Comparison of ENCODE assay signal across 6 cellular contexts in genomic region chr22:50199836-50200332, GRCh38. TPM values are rescaled to one million over a fixed set of nuclear protein-coding genes. Genes with fewer than 3 reads are reported as not detected.
A peak's percentile ranks its signal among the peaks of the same experiment; 100 is the strongest.
DNase-seq lines count a peak whose midpoint lies in the region; ATAC-seq and TF ChIP-seq lines count a peak whose summit lies in the region.

No MANE protein-coding gene starts in this region.

- H3K36me3 ChIP-seq in HEK293 (ENCODE audit: control insufficient read depth in 2 of 2, insufficient read depth in 1 of 2, low read length in 2 of 2): peaks cover 24 to 65% of the 10 kb centered on the region in 2 experiments

- H3K4me3 Mint-ChIP-seq in activated naive CD8-positive, alpha-beta T cell: peak overlapping the region; percentile 71
- peak overlapping the region; percentile 67 for H3K4me3 Mint-ChIP-seq in mesothelial cell of epicardium

- no peaks in the 10 kb centered on the region for H3K36me3 Mint-ChIP-seq in activated naive CD8-positive, alpha-beta T cell
- H3K36me3 Mint-ChIP-seq in mesothelial cell of epicardium: peaks cover 12% of the 10 kb centered on the region

- no peak for ATAC-seq in GM18873 (IDR thresholded peaks at IDR 0.05; ENCODE audit: low FRiP score, unreplicated experiment)

- H3K4me1 Mint-ChIP-seq in activated naive CD8-positive, alpha-beta T cell (ENCODE audit: low read depth): peaks cover 25% of the 10 kb centered on the region
- peaks cover 16% of the 10 kb centered on the region for H3K4me1 Mint-ChIP-seq in mesothelial cell of epicardium

- H3K4me1 ChIP-seq in HEK293 (ENCODE audit: control insufficient read depth, insufficient read depth, low read length): peaks cover 5% of the 10 kb centered on the region; the same call in 1 of the 2 replicates

- no peaks in the 10 kb centered on the region for H3K9me3 ChIP-seq in HEK293 (ENCODE audit: control insufficient read depth, insufficient read depth, low read depth, low read length)

- TF ChIP-seq CTCF in HEK293 (tag by site-specific recombination; IDR thresholded peaks at IDR 0.05): no peak
- TF ChIP-seq CTCF in mesothelial cell of epicardium (IDR thresholded peaks at IDR 0.05; ENCODE audit: unreplicated experiment): no peak

- DNase-seq in mesothelial cell of epicardium (ENCODE audit: low spot score in 2 of 2, unreplicated experiment in 2 of 2): no peak
- no peak for DNase-seq in NOMO-1 treated with dmso at 0.1 percent for 144 hours (lab: John Stamatoyannopoulos, UW; ENCODE audit: unreplicated experiment)
- DNase-seq in AG08396 (ENCODE audit: low spot score): no peak

- H3K27ac ChIP-seq in HEK293 (ENCODE audit: extremely low read depth, low read depth, low read length): peak overlapping the region; percentile 82; the same call in 1 of the 2 replicates

- H3K9me3 Mint-ChIP-seq in activated naive CD8-positive, alpha-beta T cell (ENCODE audit: low read depth): no peaks in the 10 kb centered on the region
- peaks cover 6% of the 10 kb centered on the region for H3K9me3 Mint-ChIP-seq in mesothelial cell of epicardium

- POLR2A ChIA-PET in HEK293 (lab: Yijun Ruan, JAX): interaction anchor here (1.0 to 1.2 kb wide), 2 partner anchors 9 to 28 kb away, joined by 5 to 8 read pairs; no protein-coding TSS in a partner anchor

- CTCF ChIA-PET in HEK293 (lab: Yijun Ruan, JAX): interaction anchor here (2.3 kb wide), 1 partner anchor 9 kb away, joined by 5 read pairs; no protein-coding TSS in a partner anchor

- H3K27ac Mint-ChIP-seq in activated naive CD8-positive, alpha-beta T cell: no peak overlapping the region
- H3K27ac Mint-ChIP-seq in mesothelial cell of epicardium: no peak overlapping the region

- H3K4me3 ChIP-seq in HEK293 (ENCODE audit: low read depth, low read length): peak overlapping the region; percentile 63

- H3K27me3 Mint-ChIP-seq in activated naive CD8-positive, alpha-beta T cell: no peaks in the 10 kb centered on the region
- H3K27me3 Mint-ChIP-seq in mesothelial cell of epicardium (ENCODE audit: low read depth): no peaks in the 10 kb centered on the region

TF ChIP-seq in HEK293, 187 proteins besides CTCF, POLR2A, EP300 and RAD21 (continues in another document):
- TF ChIP-seq ZNF654 (tag by site-specific recombination; IDR thresholded peaks at IDR 0.05; ENCODE audit: low read depth): no peak
- peak; percentile 15 for TF ChIP-seq SP2 (tag by site-specific recombination; IDR thresholded peaks at IDR 0.05)
- TF ChIP-seq ZIC2 (tag by site-specific recombination; IDR thresholded peaks at IDR 0.05): peak; percentile 54; the same call in 1 of the 2 replicates
- no peak for TF ChIP-seq ZNF701 (tag by site-specific recombination; IDR thresholded peaks at IDR 0.05)
- TF ChIP-seq, protein P1, sequence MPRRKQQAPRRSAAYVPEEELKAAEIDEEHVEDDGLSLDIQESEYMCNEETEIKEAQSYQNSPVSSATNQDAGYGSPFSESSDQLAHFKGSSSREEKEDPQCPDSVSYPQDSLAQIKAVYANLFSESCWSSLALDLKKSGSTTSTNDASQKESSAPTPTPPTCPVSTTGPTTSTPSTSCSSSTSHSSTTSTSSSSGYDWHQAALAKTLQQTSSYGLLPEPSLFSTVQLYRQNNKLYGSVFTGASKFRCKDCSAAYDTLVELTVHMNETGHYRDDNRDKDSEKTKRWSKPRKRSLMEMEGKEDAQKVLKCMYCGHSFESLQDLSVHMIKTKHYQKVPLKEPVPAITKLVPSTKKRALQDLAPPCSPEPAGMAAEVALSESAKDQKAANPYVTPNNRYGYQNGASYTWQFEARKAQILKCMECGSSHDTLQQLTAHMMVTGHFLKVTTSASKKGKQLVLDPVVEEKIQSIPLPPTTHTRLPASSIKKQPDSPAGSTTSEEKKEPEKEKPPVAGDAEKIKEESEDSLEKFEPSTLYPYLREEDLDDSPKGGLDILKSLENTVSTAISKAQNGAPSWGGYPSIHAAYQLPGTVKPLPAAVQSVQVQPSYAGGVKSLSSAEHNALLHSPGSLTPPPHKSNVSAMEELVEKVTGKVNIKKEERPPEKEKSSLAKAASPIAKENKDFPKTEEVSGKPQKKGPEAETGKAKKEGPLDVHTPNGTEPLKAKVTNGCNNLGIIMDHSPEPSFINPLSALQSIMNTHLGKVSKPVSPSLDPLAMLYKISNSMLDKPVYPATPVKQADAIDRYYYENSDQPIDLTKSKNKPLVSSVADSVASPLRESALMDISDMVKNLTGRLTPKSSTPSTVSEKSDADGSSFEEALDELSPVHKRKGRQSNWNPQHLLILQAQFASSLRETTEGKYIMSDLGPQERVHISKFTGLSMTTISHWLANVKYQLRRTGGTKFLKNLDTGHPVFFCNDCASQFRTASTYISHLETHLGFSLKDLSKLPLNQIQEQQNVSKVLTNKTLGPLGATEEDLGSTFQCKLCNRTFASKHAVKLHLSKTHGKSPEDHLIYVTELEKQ (tag by site-specific recombination; IDR thresholded peaks at IDR 0.05; ENCODE audit: borderline replicate concordance): no peak
- peak; percentile 30 for TF ChIP-seq GLIS2 (tag by site-specific recombination; IDR thresholded peaks at IDR 0.05)
- peak; percentile 55 for TF ChIP-seq GLIS1 (tag by site-specific recombination; IDR thresholded peaks at IDR 0.05)
- TF ChIP-seq, protein P2, sequence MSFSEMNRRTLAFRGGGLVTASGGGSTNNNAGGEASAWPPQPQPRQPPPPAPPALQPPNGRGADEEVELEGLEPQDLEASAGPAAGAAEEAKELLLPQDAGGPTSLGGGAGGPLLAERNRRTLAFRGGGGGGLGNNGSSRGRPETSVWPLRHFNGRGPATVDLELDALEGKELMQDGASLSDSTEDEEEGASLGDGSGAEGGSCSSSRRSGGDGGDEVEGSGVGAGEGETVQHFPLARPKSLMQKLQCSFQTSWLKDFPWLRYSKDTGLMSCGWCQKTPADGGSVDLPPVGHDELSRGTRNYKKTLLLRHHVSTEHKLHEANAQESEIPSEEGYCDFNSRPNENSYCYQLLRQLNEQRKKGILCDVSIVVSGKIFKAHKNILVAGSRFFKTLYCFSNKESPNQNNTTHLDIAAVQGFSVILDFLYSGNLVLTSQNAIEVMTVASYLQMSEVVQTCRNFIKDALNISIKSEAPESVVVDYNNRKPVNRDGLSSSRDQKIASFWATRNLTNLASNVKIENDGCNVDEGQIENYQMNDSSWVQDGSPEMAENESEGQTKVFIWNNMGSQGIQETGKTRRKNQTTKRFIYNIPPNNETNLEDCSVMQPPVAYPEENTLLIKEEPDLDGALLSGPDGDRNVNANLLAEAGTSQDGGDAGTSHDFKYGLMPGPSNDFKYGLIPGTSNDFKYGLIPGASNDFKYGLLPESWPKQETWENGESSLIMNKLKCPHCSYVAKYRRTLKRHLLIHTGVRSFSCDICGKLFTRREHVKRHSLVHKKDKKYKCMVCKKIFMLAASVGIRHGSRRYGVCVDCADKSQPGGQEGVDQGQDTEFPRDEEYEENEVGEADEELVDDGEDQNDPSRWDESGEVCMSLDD (tag by site-specific recombination; IDR thresholded peaks at IDR 0.05): 0 out of 2 replicates have a peak, but pooled peaks have one; percentile 18
- no peak for TF ChIP-seq ZNF521 (tag by site-specific recombination; IDR thresholded peaks at IDR 0.05)
- 0 out of 2 replicates have a peak, but pooled peaks have one; percentile 45 for TF ChIP-seq BCL11A (tag by site-specific recombination; IDR thresholded peaks at IDR 0.05; ENCODE audit: low read depth)
- TF ChIP-seq ZNF704 (tag by site-specific recombination; IDR thresholded peaks at IDR 0.05): no peak
- TF ChIP-seq, protein P3, sequence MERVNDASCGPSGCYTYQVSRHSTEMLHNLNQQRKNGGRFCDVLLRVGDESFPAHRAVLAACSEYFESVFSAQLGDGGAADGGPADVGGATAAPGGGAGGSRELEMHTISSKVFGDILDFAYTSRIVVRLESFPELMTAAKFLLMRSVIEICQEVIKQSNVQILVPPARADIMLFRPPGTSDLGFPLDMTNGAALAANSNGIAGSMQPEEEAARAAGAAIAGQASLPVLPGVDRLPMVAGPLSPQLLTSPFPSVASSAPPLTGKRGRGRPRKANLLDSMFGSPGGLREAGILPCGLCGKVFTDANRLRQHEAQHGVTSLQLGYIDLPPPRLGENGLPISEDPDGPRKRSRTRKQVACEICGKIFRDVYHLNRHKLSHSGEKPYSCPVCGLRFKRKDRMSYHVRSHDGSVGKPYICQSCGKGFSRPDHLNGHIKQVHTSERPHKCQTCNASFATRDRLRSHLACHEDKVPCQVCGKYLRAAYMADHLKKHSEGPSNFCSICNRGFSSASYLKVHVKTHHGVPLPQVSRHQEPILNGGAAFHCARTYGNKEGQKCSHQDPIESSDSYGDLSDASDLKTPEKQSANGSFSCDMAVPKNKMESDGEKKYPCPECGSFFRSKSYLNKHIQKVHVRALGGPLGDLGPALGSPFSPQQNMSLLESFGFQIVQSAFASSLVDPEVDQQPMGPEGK (tag by site-specific recombination; IDR thresholded peaks at IDR 0.05): 0 out of 2 replicates have a peak, but pooled peaks have one; percentile 55
- TF ChIP-seq OSR2 (tag by site-specific recombination; IDR thresholded peaks at IDR 0.05): peak; percentile 91
- TF ChIP-seq ZBTB8A (tag by site-specific recombination; IDR thresholded peaks at IDR 0.05): peak; percentile 36; the same call in 1 of the 2 replicates
- TF ChIP-seq KLF8 (tag by site-specific recombination; IDR thresholded peaks at IDR 0.05): peak; percentile 38; the same call in 1 of the 2 replicates

RNA-seq across cellular contexts. Expression of gene SELENOO, which starts 0.9 kb away (rescaled TPM):
- total RNA-seq in mesothelial cell of epicardium: 25.5 to 28.3 TPM (median 26.9 TPM) in 3 replicates

RNA-seq across cellular contexts. Expression of gene TRABD, which starts 14.2 kb away (rescaled TPM):
- total RNA-seq in mesothelial cell of epicardium: 44.3 to 44.6 TPM (median 44.4 TPM) in 3 replicates

RNA-seq across cellular contexts. Expression of gene PANX2, which starts 29.4 kb away (rescaled TPM):
- 6.0 to 7.0 TPM (median 6.4 TPM) in 3 replicates for total RNA-seq in mesothelial cell of epicardium

RNA-seq across cellular contexts. Expression of gene TUBGCP6, which starts 44.9 kb away (rescaled TPM):
- 64.1 to 65.9 TPM (median 65.3 TPM) in 3 replicates for total RNA-seq in mesothelial cell of epicardium

RNA-seq across cellular contexts. Expression of gene HDAC10, which starts 51.2 kb away (rescaled TPM):
- total RNA-seq in mesothelial cell of epicardium: 77.6 to 81.3 TPM (median 79.5 TPM) in 3 replicates
